In the genomic region with DNA sequence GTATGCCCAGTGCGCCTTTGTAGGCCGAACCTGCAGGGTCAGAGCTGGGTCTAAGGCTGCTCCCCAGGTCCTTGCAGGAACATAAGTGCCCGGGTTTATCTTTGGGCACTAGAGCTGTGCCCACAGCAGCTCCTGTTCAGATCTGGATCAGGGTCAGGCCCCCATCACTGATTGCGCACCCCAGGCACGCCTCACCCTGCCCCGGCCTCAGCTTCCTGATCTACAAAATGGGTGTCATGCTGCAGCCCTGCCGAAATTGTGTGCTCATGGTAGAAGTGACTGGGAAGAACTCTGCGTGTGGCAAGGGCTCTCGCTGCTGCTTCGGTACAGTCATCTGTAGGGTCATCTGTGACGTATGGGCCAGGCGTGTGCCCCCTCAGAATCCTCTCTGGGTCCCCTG, we compare ENCODE assay signal across 33 cellular contexts.
DNase-seq lines count a peak whose midpoint lies in the region; ATAC-seq, FAIRE-seq and TF ChIP-seq lines count a peak whose summit lies in the region.
"Had no signal": no experiment of that assay in that cellular context is flagged by ENCODE, and none has a peak within 500 bp of the region (broad histone marks: within the 10 kb centered on the region; RNA-seq: fewer than 3 reads in every experiment).

No MANE protein-coding gene starts in this region.

- TF ChIP-seq RAD21 in HepG2 (CRISPR knock-in tag; IDR thresholded peaks at IDR 0.05): no peak

- H3K9ac ChIP-seq in HepG2 (ENCODE audit: insufficient read depth, low read depth, low read length): no peak overlapping the region
- H3K9ac ChIP-seq: BLaER1 had no signal

- in situ Hi-C loops in HepG2 (cut with HindIII; ENCODE audit: extremely low pct_ligation_motif_present, low pct_unique_long_range_greater_than_20kb): no loop called here

- H3K27ac Mint-ChIP-seq in activated naive CD8-positive, alpha-beta T cell: peak overlapping the region; percentile 97
- no peak overlapping the region for H3K27ac Mint-ChIP-seq in activated naive CD8-positive, alpha-beta T cell treated with anti-CD3 and anti-CD28 coated beads, Interleukin-2, amount 50 U/mL, for 24 hours
- H3K27ac Mint-ChIP-seq: mesothelial cell of epicardium had no signal

- no peak for TF ChIP-seq POLR2A in HepG2 (IDR thresholded peaks at IDR 0.05; ENCODE audit: insufficient read depth in 1 of 2, low read depth in 2 of 2, low read length in 2 of 2)
- TF ChIP-seq POLR2A in erythroblast (IDR thresholded peaks at IDR 0.05; ENCODE audit: low read length): no peak

- H3K9me3 ChIP-seq in RWPE2 (ENCODE audit: severe bottlenecking): no peaks in the 10 kb centered on the region
- no peaks in the 10 kb centered on the region for H3K9me3 ChIP-seq in HepG2 (ENCODE audit: low read length)
- H3K9me3 ChIP-seq in tibial artery: no peaks in the 10 kb centered on the region
- H3K9me3 ChIP-seq: adrenal gland, BLaER1, right atrium auricular region had no signal

- H3K4me3 ChIP-seq in RWPE2 (ENCODE audit: severe bottlenecking) (no peak overlapping the region), HepG2 (replicated peaks in 1 of 3; ENCODE audit: insufficient read depth in 1 of 3, low read depth in 2 of 3, low read length in 3 of 3) (no peak overlapping the region), tibial artery (no peak overlapping the region)
- H3K4me3 ChIP-seq: adrenal gland, BLaER1, right atrium auricular region had no signal

- no peak for ATAC-seq in activated naive CD8-positive, alpha-beta T cell treated with anti-CD3 and anti-CD28 coated beads, Interleukin-2, amount 50 U/mL, for 24 hours
- ATAC-seq in RWPE2 (ENCODE audit: low read depth) (no peak), HepG2 (no peak)
- ATAC-seq: HCT116; left ventricle myocardium superior; naive thymus-derived CD8-positive, alpha-beta T cell; PC-3 had no signal

- intact Hi-C loops in HepG2 (cut with micrococcal nuclease; ENCODE audit: unreplicated experiment): no loop called here
- intact Hi-C loops in tibial artery (cut with DNase I; ENCODE audit: low total_unique reads): no loop called here

- H3K4me1 ChIP-seq in RWPE2 (ENCODE audit: insufficient read depth, poor library complexity, severe bottlenecking): peaks cover 22% of the 10 kb centered on the region
- H3K4me1 ChIP-seq in HepG2 (ENCODE audit: insufficient read depth, low read length): peaks cover 42% of the 10 kb centered on the region
- peaks cover 0 to 90% (median 45%) of the 10 kb centered on the region in 4 donors for H3K4me1 ChIP-seq in tibial artery

- H3K36me3 ChIP-seq in RWPE2 (ENCODE audit: low read depth) (no peaks in the 10 kb centered on the region), HepG2 (replicated peaks in 1 of 2; ENCODE audit: control insufficient read depth in 1 of 2, insufficient read depth in 2 of 2, low read length in 2 of 2) (no peaks in the 10 kb centered on the region), tibial artery (no peaks in the 10 kb centered on the region)
- H3K36me3 ChIP-seq: adrenal gland, BLaER1, right atrium auricular region, WERI-Rb-1 had no signal

- H3K27ac ChIP-seq in RWPE2 (ENCODE audit: poor library complexity, severe bottlenecking) (peak overlapping the region; percentile 77), HepG2 (ENCODE audit: extremely low read length, insufficient read depth, low read length) (no peak overlapping the region), tibial artery (peak overlapping the region; percentile 77 to 80)
- H3K27ac ChIP-seq: adrenal gland, BLaER1, epithelial cell of prostate had no signal

- no peaks in the 10 kb centered on the region for H3K9me3 Mint-ChIP-seq in activated naive CD8-positive, alpha-beta T cell (ENCODE audit: low read depth)
- no peaks in the 10 kb centered on the region for H3K9me3 Mint-ChIP-seq in activated naive CD8-positive, alpha-beta T cell treated with anti-CD3 and anti-CD28 coated beads, Interleukin-2, amount 50 U/mL, for 24 hours
- H3K9me3 Mint-ChIP-seq: mesothelial cell of epicardium had no signal

- no peak for TF ChIP-seq CTCF in RWPE2 (IDR thresholded peaks at IDR 0.05; ENCODE audit: poor library complexity, severe bottlenecking)
- TF ChIP-seq CTCF in HepG2 (CRISPR knock-in tag; IDR thresholded peaks at IDR 0.05): no peak
- TF ChIP-seq CTCF in tibial artery (IDR thresholded peaks at IDR 0.05): no peak

- peaks cover 7% of the 10 kb centered on the region for H3K36me3 Mint-ChIP-seq in activated naive CD8-positive, alpha-beta T cell
- peaks cover 4% of the 10 kb centered on the region for H3K36me3 Mint-ChIP-seq in activated naive CD8-positive, alpha-beta T cell treated with anti-CD3 and anti-CD28 coated beads, Interleukin-2, amount 50 U/mL, for 24 hours (ENCODE audit: low read depth)
- H3K36me3 Mint-ChIP-seq: mesothelial cell of epicardium had no signal

- no peak for TF ChIP-seq EP300 in HepG2 (IDR thresholded peaks at IDR 0.05; ENCODE audit: low read depth in 2 of 2, low read length in 2 of 2)
- no peak for TF ChIP-seq EP300 in HepG2 (CRISPR knock-in tag; IDR thresholded peaks at IDR 0.05; ENCODE audit: borderline replicate concordance)

- H2AFZ ChIP-seq in HepG2 (ENCODE audit: low read length): no peak overlapping the region

- CTCF ChIA-PET in HepG2 (lab: Yijun Ruan, JAX; ENCODE audit: low intra/inter-chr PET ratio, low total read pairs): no interaction called here

- no peaks in the 10 kb centered on the region for H3K27me3 ChIP-seq in RWPE2 (ENCODE audit: insufficient read depth, poor library complexity, severe bottlenecking)
- no peaks in the 10 kb centered on the region for H3K27me3 ChIP-seq in HepG2 (ENCODE audit: control insufficient read depth in 1 of 2, insufficient read depth in 2 of 2, low read length in 2 of 2)
- H3K27me3 ChIP-seq in tibial artery: no peaks in the 10 kb centered on the region
- H3K27me3 ChIP-seq: adrenal gland, right atrium auricular region had no signal

- no peak for FAIRE-seq in HepG2 (lab: Jason Lieb, UNC)
- FAIRE-seq: islet of Langerhans had no signal

- BruUV-seq in HepG2 (replicated peaks; lab: Mats Ljungman, UMichigan): no TSS peak

- POLR2A ChIA-PET in HepG2 (lab: Yijun Ruan, JAX): no interaction called here

- H3K4me1 Mint-ChIP-seq in activated naive CD8-positive, alpha-beta T cell (ENCODE audit: low read depth): peaks cover 59% of the 10 kb centered on the region
- peaks cover 93% of the 10 kb centered on the region for H3K4me1 Mint-ChIP-seq in activated naive CD8-positive, alpha-beta T cell treated with anti-CD3 and anti-CD28 coated beads, Interleukin-2, amount 50 U/mL, for 24 hours

- no peak overlapping the region for H3K4me3 Mint-ChIP-seq in activated naive CD8-positive, alpha-beta T cell
- H3K4me3 Mint-ChIP-seq in activated naive CD8-positive, alpha-beta T cell treated with anti-CD3 and anti-CD28 coated beads, Interleukin-2, amount 50 U/mL, for 24 hours: no peak overlapping the region
- H3K4me3 Mint-ChIP-seq: mesothelial cell of epicardium; naive thymus-derived CD8-positive, alpha-beta T cell had no signal

- 100% methylated on average over 2 of the region's 12 CpGs for WGBS in HepG2 (ENCODE audit: low lambda C conversion rate)

- H3K4me2 ChIP-seq in HepG2 (ENCODE audit: low read depth, low read length): no peak overlapping the region

- DNase-seq in activated naive CD8-positive, alpha-beta T cell treated with anti-CD3 and anti-CD28 coated beads, Interleukin-2, amount 50 U/mL, for 24 hours: no peak
- DNase-seq in RWPE2 (ENCODE audit: low spot score) (no peak), HepG2 (ENCODE audit: low spot score) (no peak), tibial artery (no peak), AG08395 (ENCODE audit: low spot score) (no peak), NCI-H2196 treated with DMSO at 0.1 percent for 48 hours (lab: John Stamatoyannopoulos, UW; ENCODE audit: unreplicated experiment) (no peak), erythroblast (lab: John Stamatoyannopoulos, UW) (no peak)
- DNase-seq: ACHN; activated CD4-positive, alpha-beta T cell treated with anti-CD3 and anti-CD28 coated beads, Interleukin-2, amount 50 U/mL, for 48 hours; activated CD8-positive, alpha-beta memory T cell treated with anti-CD3 and anti-CD28 coated beads, Interleukin-2, amount 50 U/mL, for 48 hours; activated effector memory CD4-positive, alpha-beta T cell treated with Interleukin-2 at 50 U/mL for 16 hours; adrenal gland; COR-L47; DMS79; KG1; left ventricle myocardium superior; NCI-H1436 treated with DMSO at 0.1 percent for 48 hours; NCI-H2107; NCI-H446 treated with DMSO at 0.1 percent for 48 hours; PC-3; SHP77 treated with DMSO at 0.1 percent for 48 hours; stimulated activated CD4-positive, alpha-beta T cell treated with anti-CD3 and anti-CD28 coated beads, Interleukin-2, amount 100 ng/mL, for 24 hours; SW 1271; T1000; WERI-Rb-1 had no signal

- peaks cover 7% of the 10 kb centered on the region for H3K79me2 ChIP-seq in HepG2 (ENCODE audit: insufficient read depth, low read length)

- H3K27me3 Mint-ChIP-seq in activated naive CD8-positive, alpha-beta T cell: no peaks in the 10 kb centered on the region
- peaks cover 14% of the 10 kb centered on the region for H3K27me3 Mint-ChIP-seq in activated naive CD8-positive, alpha-beta T cell treated with anti-CD3 and anti-CD28 coated beads, Interleukin-2, amount 50 U/mL, for 24 hours

- no peaks in the 10 kb centered on the region for H4K20me1 ChIP-seq in HepG2 (ENCODE audit: insufficient read depth, low read length)

TF ChIP-seq in HepG2, 621 proteins besides CTCF, POLR2A, EP300 and RAD21:
- TF ChIP-seq ZNF629 (CRISPR knock-in tag; conservative IDR thresholded peaks at IDR 0.05) (peak; percentile 78), DNMT1 (CRISPR knock-in tag; IDR thresholded peaks at IDR 0.05) (no peak)
